1 cellular context compared by ENCODE assay signal in the genomic region with DNA sequence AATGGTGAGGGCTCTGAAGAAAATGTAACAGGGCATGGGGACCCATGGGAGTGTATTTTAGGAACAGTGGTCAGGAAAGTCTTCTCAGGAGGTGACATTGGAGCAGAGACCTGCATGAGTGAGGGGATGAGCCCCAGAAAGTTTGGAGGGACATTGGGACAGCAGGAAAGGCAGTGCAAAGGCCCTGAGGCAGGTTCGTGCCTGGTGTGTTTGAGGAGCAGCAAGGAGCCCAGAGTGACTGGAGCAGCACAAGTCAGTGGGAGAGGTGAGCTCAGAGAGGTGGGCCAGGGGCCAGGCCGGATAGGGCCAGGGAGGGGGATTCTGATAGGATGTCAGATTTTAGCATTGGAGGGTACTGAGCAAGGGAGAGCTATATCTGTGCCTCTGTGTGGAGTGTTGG.
TF ChIP-seq lines count a peak whose summit lies in the region.

No MANE protein-coding gene starts in this region.

TF ChIP-seq in HepG2, 621 proteins besides CTCF, POLR2A, EP300 and RAD21:
- TF ChIP-seq, protein P1, sequence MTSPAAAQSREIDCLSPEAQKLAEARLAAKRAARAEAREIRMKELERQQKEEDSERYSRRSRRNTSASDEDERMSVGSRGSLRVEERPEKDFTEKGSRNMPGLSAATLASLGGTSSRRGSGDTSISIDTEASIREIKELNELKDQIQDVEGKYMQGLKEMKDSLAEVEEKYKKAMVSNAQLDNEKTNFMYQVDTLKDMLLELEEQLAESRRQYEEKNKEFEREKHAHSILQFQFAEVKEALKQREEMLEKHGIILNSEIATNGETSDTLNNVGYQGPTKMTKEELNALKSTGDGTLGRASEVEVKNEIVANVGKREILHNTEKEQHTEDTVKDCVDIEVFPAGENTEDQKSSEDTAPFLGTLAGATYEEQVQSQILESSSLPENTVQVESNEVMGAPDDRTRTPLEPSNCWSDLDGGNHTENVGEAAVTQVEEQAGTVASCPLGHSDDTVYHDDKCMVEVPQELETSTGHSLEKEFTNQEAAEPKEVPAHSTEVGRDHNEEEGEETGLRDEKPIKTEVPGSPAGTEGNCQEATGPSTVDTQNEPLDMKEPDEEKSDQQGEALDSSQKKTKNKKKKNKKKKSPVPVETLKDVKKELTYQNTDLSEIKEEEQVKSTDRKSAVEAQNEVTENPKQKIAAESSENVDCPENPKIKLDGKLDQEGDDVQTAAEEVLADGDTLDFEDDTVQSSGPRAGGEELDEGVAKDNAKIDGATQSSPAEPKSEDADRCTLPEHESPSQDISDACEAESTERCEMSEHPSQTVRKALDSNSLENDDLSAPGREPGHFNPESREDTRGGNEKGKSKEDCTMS (CRISPR knock-in tag; conservative IDR thresholded peaks at IDR 0.05), result no peak
- TF ChIP-seq ZFP41 (CRISPR knock-in tag; IDR thresholded peaks at IDR 0.05; ENCODE audit: borderline replicate concordance), result no peak
- peak; percentile 44; the same call in 1 of the 2 replicates for TF ChIP-seq ADNP (CRISPR knock-in tag; IDR thresholded peaks at IDR 0.05)
- TF ChIP-seq, protein P2, sequence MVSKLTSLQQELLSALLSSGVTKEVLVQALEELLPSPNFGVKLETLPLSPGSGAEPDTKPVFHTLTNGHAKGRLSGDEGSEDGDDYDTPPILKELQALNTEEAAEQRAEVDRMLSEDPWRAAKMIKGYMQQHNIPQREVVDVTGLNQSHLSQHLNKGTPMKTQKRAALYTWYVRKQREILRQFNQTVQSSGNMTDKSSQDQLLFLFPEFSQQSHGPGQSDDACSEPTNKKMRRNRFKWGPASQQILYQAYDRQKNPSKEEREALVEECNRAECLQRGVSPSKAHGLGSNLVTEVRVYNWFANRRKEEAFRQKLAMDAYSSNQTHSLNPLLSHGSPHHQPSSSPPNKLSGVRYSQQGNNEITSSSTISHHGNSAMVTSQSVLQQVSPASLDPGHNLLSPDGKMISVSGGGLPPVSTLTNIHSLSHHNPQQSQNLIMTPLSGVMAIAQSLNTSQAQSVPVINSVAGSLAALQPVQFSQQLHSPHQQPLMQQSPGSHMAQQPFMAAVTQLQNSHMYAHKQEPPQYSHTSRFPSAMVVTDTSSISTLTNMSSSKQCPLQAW (CRISPR knock-in tag; IDR thresholded peaks at IDR 0.05), result no peak
- TF ChIP-seq ZNF30 (CRISPR knock-in tag; IDR thresholded peaks at IDR 0.05), result no peak
- TF ChIP-seq ZNF589 (CRISPR knock-in tag; conservative IDR thresholded peaks at IDR 0.05), result no peak
- peak; percentile 32 for TF ChIP-seq AGO2 (optimal IDR thresholded peaks at IDR 0.05; ENCODE audit: low read depth, low read length)
- no peak for TF ChIP-seq ZNF572 (CRISPR knock-in tag; IDR thresholded peaks at IDR 0.05)
- TF ChIP-seq, protein P3, sequence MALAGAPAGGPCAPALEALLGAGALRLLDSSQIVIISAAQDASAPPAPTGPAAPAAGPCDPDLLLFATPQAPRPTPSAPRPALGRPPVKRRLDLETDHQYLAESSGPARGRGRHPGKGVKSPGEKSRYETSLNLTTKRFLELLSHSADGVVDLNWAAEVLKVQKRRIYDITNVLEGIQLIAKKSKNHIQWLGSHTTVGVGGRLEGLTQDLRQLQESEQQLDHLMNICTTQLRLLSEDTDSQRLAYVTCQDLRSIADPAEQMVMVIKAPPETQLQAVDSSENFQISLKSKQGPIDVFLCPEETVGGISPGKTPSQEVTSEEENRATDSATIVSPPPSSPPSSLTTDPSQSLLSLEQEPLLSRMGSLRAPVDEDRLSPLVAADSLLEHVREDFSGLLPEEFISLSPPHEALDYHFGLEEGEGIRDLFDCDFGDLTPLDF (CRISPR knock-in tag; IDR thresholded peaks at IDR 0.05), result no peak
- TF ChIP-seq ZNF713 (CRISPR knock-in tag; IDR thresholded peaks at IDR 0.05), result no peak
- TF ChIP-seq, protein P4, sequence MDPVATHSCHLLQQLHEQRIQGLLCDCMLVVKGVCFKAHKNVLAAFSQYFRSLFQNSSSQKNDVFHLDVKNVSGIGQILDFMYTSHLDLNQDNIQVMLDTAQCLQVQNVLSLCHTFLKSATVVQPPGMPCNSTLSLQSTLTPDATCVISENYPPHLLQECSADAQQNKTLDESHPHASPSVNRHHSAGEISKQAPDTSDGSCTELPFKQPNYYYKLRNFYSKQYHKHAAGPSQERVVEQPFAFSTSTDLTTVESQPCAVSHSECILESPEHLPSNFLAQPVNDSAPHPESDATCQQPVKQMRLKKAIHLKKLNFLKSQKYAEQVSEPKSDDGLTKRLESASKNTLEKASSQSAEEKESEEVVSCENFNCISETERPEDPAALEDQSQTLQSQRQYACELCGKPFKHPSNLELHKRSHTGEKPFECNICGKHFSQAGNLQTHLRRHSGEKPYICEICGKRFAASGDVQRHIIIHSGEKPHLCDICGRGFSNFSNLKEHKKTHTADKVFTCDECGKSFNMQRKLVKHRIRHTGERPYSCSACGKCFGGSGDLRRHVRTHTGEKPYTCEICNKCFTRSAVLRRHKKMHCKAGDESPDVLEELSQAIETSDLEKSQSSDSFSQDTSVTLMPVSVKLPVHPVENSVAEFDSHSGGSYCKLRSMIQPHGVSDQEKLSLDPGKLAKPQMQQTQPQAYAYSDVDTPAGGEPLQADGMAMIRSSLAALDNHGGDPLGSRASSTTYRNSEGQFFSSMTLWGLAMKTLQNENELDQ (CRISPR knock-in tag; IDR thresholded peaks at IDR 0.05; ENCODE audit: borderline replicate concordance), result no peak
- TF ChIP-seq ZMYM3 (CRISPR knock-in tag; IDR thresholded peaks at IDR 0.05), result peak; percentile 95
- TF ChIP-seq MTF2 (CRISPR knock-in tag; IDR thresholded peaks at IDR 0.05; ENCODE audit: borderline replicate concordance), result no peak
- TF ChIP-seq MTA3 (CRISPR knock-in tag; IDR thresholded peaks at IDR 0.05), result no peak
- TF ChIP-seq ZEB1 (IDR thresholded peaks at IDR 0.05; ENCODE audit: insufficient replicate concordance, low read depth), result no peak
- peak; percentile 78 for TF ChIP-seq KDM1A (CRISPR knock-in tag; IDR thresholded peaks at IDR 0.05)
- 0 out of 2 replicates have a peak, but pooled peaks have one; percentile 14 for TF ChIP-seq NRL (CRISPR knock-in tag; IDR thresholded peaks at IDR 0.05; ENCODE audit: borderline replicate concordance)
- TF ChIP-seq, protein P5, sequence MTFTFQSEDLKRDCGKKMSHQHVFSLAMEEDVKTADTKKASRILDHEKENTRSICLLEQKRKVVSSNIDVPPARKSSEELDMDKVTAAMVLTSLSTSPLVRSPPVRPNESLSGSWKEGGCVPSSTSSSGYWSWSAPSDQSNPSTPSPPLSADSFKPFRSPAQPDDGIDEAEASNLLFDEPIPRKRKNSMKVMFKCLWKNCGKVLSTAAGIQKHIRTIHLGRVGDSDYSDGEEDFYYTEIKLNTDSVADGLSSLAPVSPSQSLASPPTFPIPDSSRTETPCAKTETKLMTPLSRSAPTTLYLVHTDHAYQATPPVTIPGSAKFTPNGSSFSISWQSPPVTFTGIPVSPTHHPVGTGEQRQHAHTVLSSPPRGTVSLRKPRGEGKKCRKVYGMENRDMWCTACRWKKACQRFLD (CRISPR knock-in tag; IDR thresholded peaks at IDR 0.05; ENCODE audit: borderline replicate concordance), result no peak
- no peak for TF ChIP-seq FOXK2 (IDR thresholded peaks at IDR 0.05)
- TF ChIP-seq CHD4 (IDR thresholded peaks at IDR 0.05; ENCODE audit: borderline replicate concordance, low read length), result peak; percentile 52
- TF ChIP-seq SRSF1 (optimal IDR thresholded peaks at IDR 0.05; ENCODE audit: low read depth, low read length), result no peak
- TF ChIP-seq ATF7-NPFF (CRISPR knock-in tag; IDR thresholded peaks at IDR 0.05; ENCODE audit: low read depth), result no peak
- no peak for TF ChIP-seq ARID2 (CRISPR knock-in tag; IDR thresholded peaks at IDR 0.05; ENCODE audit: borderline replicate concordance)
- TF ChIP-seq SOX6 (IDR thresholded peaks at IDR 0.05), result no peak
- TF ChIP-seq SOX6 (CRISPR knock-in tag; IDR thresholded peaks at IDR 0.05), result no peak
